Comparison of ENCODE assay signal across 24 cellular contexts in genomic region chr2:28463893-28464292, GRCh38. TPM values are rescaled to one million over a fixed set of nuclear protein-coding genes. Genes with fewer than 3 reads are reported as not detected.
DNase-seq lines count a peak whose midpoint lies in the region; FAIRE-seq and TF ChIP-seq lines count a peak whose summit lies in the region.
"Had no signal": no experiment of that assay in that cellular context is flagged by ENCODE, and none has a peak within 500 bp of the region (broad histone marks: within the 10 kb centered on the region; RNA-seq: fewer than 3 reads in every experiment).

No MANE protein-coding gene starts in this region.

- H3K9ac ChIP-seq in smooth muscle cell (ENCODE audit: low read depth) = no peak overlapping the region
- H3K9ac ChIP-seq: BLaER1 had no signal

- no peaks in the 10 kb centered on the region for H3K36me3 ChIP-seq in smooth muscle cell (ENCODE audit: low read depth)
- H3K36me3 ChIP-seq: BLaER1, heart left ventricle, pancreas, SJSA1 had no signal

- H3K4me2 ChIP-seq in smooth muscle cell = peak overlapping the region; percentile 69
- H3K4me2 ChIP-seq: BLaER1 had no signal

- peaks cover 9% of the 10 kb centered on the region for H3K9me3 Mint-ChIP-seq in dendritic cell treated with granulocyte-macrophage colony-stimulating factor and Interleukin-4, amounts not matched to agents 40 ng/mL and 50 ng/mL, for 4 days

- H3F3A ChIP-seq in smooth muscle cell (ENCODE audit: low read depth) = peaks cover 4% of the 10 kb centered on the region

- intact Hi-C loops in dendritic cell treated with granulocyte-macrophage colony-stimulating factor and Interleukin-4, amounts not matched to agents 40 ng/mL and 50 ng/mL, for 4 days (cut with micrococcal nuclease) = no loop called here

- H3K27me3 ChIP-seq in smooth muscle cell (ENCODE audit: low read depth) = no peaks in the 10 kb centered on the region
- H3K27me3 ChIP-seq: BLaER1, heart left ventricle, pancreas, SJSA1 had no signal

- DNase-seq in KBM-7 = peak; percentile 32
- peak; percentile 31 for DNase-seq in OCI-M1 (lab: John Stamatoyannopoulos, UW)
- no peak for DNase-seq in smooth muscle cell (lab: John Stamatoyannopoulos, UW; ENCODE audit: unreplicated experiment)
- no peak for DNase-seq in NCI-H446 treated with DMSO at 0.1 percent for 48 hours (lab: John Stamatoyannopoulos, UW)
- DNase-seq in NCI-H2029 (lab: John Stamatoyannopoulos, UW) = no peak
- DNase-seq in HTR-8/SVneo (ENCODE audit: insufficient read length, low spot score) = no peak
- DNase-seq: activated CD4-positive, CD25-positive, alpha-beta regulatory T cell treated with anti-CD3 and anti-CD28 coated beads, Interleukin-2, amount 50 U/mL, for 72 hours; activated effector memory CD4-positive, alpha-beta T cell treated with anti-CD3 and anti-CD28 coated beads, Interleukin-2, amount 50 U/mL, for 16 hours; amygdala; effector CD8-positive, alpha-beta T cell; GDM1; heart left ventricle; NCI-H1694 treated with DMSO at 0.1 percent for 48 hours; pancreas; stimulated activated CD4-positive, alpha-beta T cell treated with anti-CD3 and anti-CD28 coated beads, Interleukin-4, amount 100 ng/mL, for 24 hours; T-helper 9 cell had no signal

- peak overlapping the region; percentile 3 for H3K4me3 Mint-ChIP-seq in dendritic cell treated with granulocyte-macrophage colony-stimulating factor and Interleukin-4, amounts not matched to agents 40 ng/mL and 50 ng/mL, for 4 days
- H3K4me3 Mint-ChIP-seq: central memory CD8-positive, alpha-beta T cell had no signal

- H3K27ac Mint-ChIP-seq in dendritic cell treated with granulocyte-macrophage colony-stimulating factor and Interleukin-4, amounts not matched to agents 40 ng/mL and 50 ng/mL, for 4 days = peak overlapping the region; percentile 5

- no peak overlapping the region for H3K4me3 ChIP-seq in smooth muscle cell
- H3K4me3 ChIP-seq: BLaER1, heart left ventricle, lung, pancreas, SJSA1, skin epidermis had no signal

- in situ Hi-C loops in KBM-7 (cut with MboI; ENCODE audit: low pct_unique_long_range_greater_than_20kb, low sequenced_read_pairs) = no loop called here

- H3K27ac ChIP-seq in smooth muscle cell (ENCODE audit: low read depth) = peak overlapping the region; percentile 50
- H3K27ac ChIP-seq: BLaER1, pancreas, SJSA1, skin epidermis had no signal

- 51% methylated on average over 4 of the region's 4 CpGs for WGBS in smooth muscle cell (ENCODE audit: low lambda C conversion rate)

- no peaks in the 10 kb centered on the region for H3K27me3 Mint-ChIP-seq in dendritic cell treated with granulocyte-macrophage colony-stimulating factor and Interleukin-4, amounts not matched to agents 40 ng/mL and 50 ng/mL, for 4 days

- no peaks in the 10 kb centered on the region for H4K20me1 ChIP-seq in smooth muscle cell (ENCODE audit: low read depth)
- H4K20me1 ChIP-seq: BLaER1 had no signal

- H3K79me2 ChIP-seq in smooth muscle cell (ENCODE audit: low read depth) = no peaks in the 10 kb centered on the region

- peaks cover 64% of the 10 kb centered on the region for H3K4me1 Mint-ChIP-seq in dendritic cell treated with granulocyte-macrophage colony-stimulating factor and Interleukin-4, amounts not matched to agents 40 ng/mL and 50 ng/mL, for 4 days (ENCODE audit: low read depth)
- H3K4me1 Mint-ChIP-seq: central memory CD8-positive, alpha-beta T cell had no signal

- TF ChIP-seq CTCF in smooth muscle cell (IDR thresholded peaks at IDR 0.05; ENCODE audit: borderline replicate concordance, insufficient read depth, poor library complexity, severe bottlenecking) = no peak

- H2AFZ ChIP-seq in smooth muscle cell (ENCODE audit: low read depth) = no peak overlapping the region

- FAIRE-seq in HTR-8/SVneo (lab: Jason Lieb, UNC) = no peak
- FAIRE-seq: GM12891, pancreas had no signal

- H3K4me1 ChIP-seq in smooth muscle cell (ENCODE audit: low read depth) = no peaks in the 10 kb centered on the region
- H3K4me1 ChIP-seq: BLaER1, pancreas, SJSA1 had no signal

- no peaks in the 10 kb centered on the region for H3K9me3 ChIP-seq in smooth muscle cell (replicated peaks; ENCODE audit: low read depth)
- H3K9me3 ChIP-seq: pancreas had no signal

- peaks cover 7% of the 10 kb centered on the region for H3K36me3 Mint-ChIP-seq in dendritic cell treated with granulocyte-macrophage colony-stimulating factor and Interleukin-4, amounts not matched to agents 40 ng/mL and 50 ng/mL, for 4 days (ENCODE audit: low read depth)

RNA-seq across cellular contexts. Expression of gene PLB1, which starts 32.0 kb away (rescaled TPM):
- total RNA-seq in smooth muscle cell = 1.1 and 8.7 TPM in 2 replicates
- polyA plus RNA-seq in smooth muscle cell = 0.75 and 3.7 TPM in 2 replicates
- total RNA-seq: HT-29 had no signal

Comparison
In these comparisons a context has a peak if more than half of its experiments do, and no peak if none do; other contexts are left out.
1. DNase-seq: peak in KBM-7 (single experiment) and OCI-M1 (single experiment); none in smooth muscle cell (single experiment), NCI-H446 treated with DMSO at 0.1 percent for 48 hours (single experiment), NCI-H2029 (single experiment) and HTR-8/SVneo (single experiment).